In the genomic region with DNA sequence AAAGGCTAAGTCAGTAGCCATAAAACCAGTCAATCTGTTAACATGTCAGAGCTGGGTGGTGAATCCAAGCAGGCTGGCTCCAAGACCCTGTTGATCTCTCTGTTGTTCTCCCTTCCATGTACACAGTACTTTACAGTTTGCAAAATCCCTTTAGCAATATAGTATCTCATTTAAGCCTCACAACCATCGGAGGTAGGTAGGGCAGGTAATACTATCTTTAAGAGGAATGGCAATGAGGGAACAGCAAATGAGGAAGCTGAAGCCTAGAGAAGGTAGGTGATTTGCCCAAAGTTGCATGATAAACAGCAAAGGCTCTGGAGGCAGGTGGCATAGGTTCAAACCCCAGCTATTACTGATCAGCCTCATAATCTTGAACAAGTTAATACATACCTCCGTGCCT, we compare ENCODE assay signal across 24 cellular contexts. TPM values are rescaled to one million over a fixed set of nuclear protein-coding genes. Genes with fewer than 3 reads are reported as not detected.
A peak's percentile ranks its signal among the peaks of the same experiment; 100 is the strongest.
DNase-seq lines count a peak whose midpoint lies in the region; FAIRE-seq and TF ChIP-seq lines count a peak whose summit lies in the region.
"Had no signal": no experiment of that assay in that cellular context is flagged by ENCODE, and none has a peak within 500 bp of the region (broad histone marks: within the 10 kb centered on the region; RNA-seq: fewer than 3 reads in every experiment).

No MANE protein-coding gene starts in this region.

- in situ Hi-C loops in mammary epithelial cell (cut with MboI; ENCODE audit: low sequenced_read_pairs in 2 of 2): no loop called here

- no peaks in the 10 kb centered on the region for H4K20me1 ChIP-seq in endothelial cell of umbilical vein (replicated peaks; ENCODE audit: control insufficient read depth, extremely low read depth, insufficient read depth, low read length)
- no peaks in the 10 kb centered on the region for H4K20me1 ChIP-seq in mammary epithelial cell (ENCODE audit: insufficient read depth, low read length)
- H4K20me1 ChIP-seq: BLaER1 treated with 17β-estradiol and CSF1 and Interleukin-3, amounts not matched to agents 10 nM and 100 nM had no signal

- WGBS in mammary epithelial cell (ENCODE audit: low coverage, missing lambda C conversion rate): 80% methylated on average over 2 of the region's 2 CpGs

- no peaks in the 10 kb centered on the region for H3K9me1 ChIP-seq in endothelial cell of umbilical vein (replicated peaks; ENCODE audit: control insufficient read depth, extremely low read depth, insufficient read depth, low read length)

- DNase-seq in SK-N-MC (ENCODE audit: low read depth, low spot score) (no peak), endothelial cell of umbilical vein (ENCODE audit: low read depth, low spot score) (no peak), substantia nigra (lab: John Stamatoyannopoulos, UW) (no peak), mammary epithelial cell (no peak)
- no peak for DNase-seq in activated naive CD4-positive, alpha-beta T cell treated with Interleukin-2 at 50 U/mL for 16 hours
- DNase-seq: 8988T; AML-193; CD4-positive, alpha-beta T cell; CD8-positive, alpha-beta T cell; DMS 273 treated with DMSO at 0.1 percent for 48 hours; DMS153; DMS53; DMS79; DND-41; EL; GDM1 had no signal

- H3K36me3 ChIP-seq in HEK293 (ENCODE audit: control insufficient read depth in 2 of 2, insufficient read depth in 1 of 2, low read length in 2 of 2) (no peaks in the 10 kb centered on the region), SK-N-MC (ENCODE audit: insufficient read depth, low read length) (no peaks in the 10 kb centered on the region; the same call in 1 of the 2 replicates), endothelial cell of umbilical vein (ENCODE audit: control insufficient read depth in 2 of 2, extremely low read depth in 1 of 2, insufficient read depth in 2 of 2, low read length in 2 of 2) (no peaks in the 10 kb centered on the region), mammary epithelial cell (ENCODE audit: insufficient read depth, low read length) (no peaks in the 10 kb centered on the region)
- H3K36me3 ChIP-seq: BLaER1 treated with 17β-estradiol and CSF1 and Interleukin-3, amounts not matched to agents 10 nM and 100 nM had no signal

- H3K79me2 ChIP-seq in endothelial cell of umbilical vein (ENCODE audit: control insufficient read depth, insufficient read depth, low read length): no peaks in the 10 kb centered on the region
- no peaks in the 10 kb centered on the region for H3K79me2 ChIP-seq in mammary epithelial cell (ENCODE audit: insufficient read depth, low read length)

- POLR2A ChIA-PET in HEK293 (lab: Yijun Ruan, JAX) (no interaction called here), endothelial cell of umbilical vein (lab: Charles Lee) (no interaction called here)

- H3K9me3 ChIP-seq in HEK293 (ENCODE audit: control insufficient read depth, insufficient read depth, low read depth, low read length) (no peaks in the 10 kb centered on the region), SK-N-MC (ENCODE audit: low read depth, low read length) (no peaks in the 10 kb centered on the region; the same call in 1 of the 2 replicates), endothelial cell of umbilical vein (replicated peaks; ENCODE audit: control insufficient read depth, insufficient read depth, low read length) (no peaks in the 10 kb centered on the region), mammary epithelial cell (replicated peaks; ENCODE audit: insufficient read depth, low read length) (no peaks in the 10 kb centered on the region)

- TF ChIP-seq CTCF in HEK293 (tag by site-specific recombination; IDR thresholded peaks at IDR 0.05): no peak
- TF ChIP-seq CTCF in endothelial cell of umbilical vein (IDR thresholded peaks at IDR 0.05; ENCODE audit: extremely low read depth in 1 of 2, insufficient read depth in 1 of 2, low read depth in 1 of 2, low read length in 2 of 2): no peak
- TF ChIP-seq CTCF in mammary epithelial cell (conservative IDR thresholded peaks at IDR 0.05 in 1 of 2, IDR thresholded peaks at IDR 0.05 in 1 of 2; ENCODE audit: extremely low read depth in 1 of 2, insufficient read depth in 1 of 2, low read depth in 1 of 2, low read length in 2 of 2): no peak

- H3K9ac ChIP-seq in SK-N-MC (ENCODE audit: insufficient read length): no peak overlapping the region
- H3K9ac ChIP-seq in endothelial cell of umbilical vein (replicated peaks; ENCODE audit: extremely low read depth, insufficient read depth, low read length): no peak overlapping the region
- no peak overlapping the region for H3K9ac ChIP-seq in mammary epithelial cell (ENCODE audit: insufficient read depth, low read length)
- H3K9ac ChIP-seq: BLaER1 treated with 17β-estradiol and CSF1 and Interleukin-3, amounts not matched to agents 10 nM and 100 nM had no signal

- intact Hi-C loops in endothelial cell of umbilical vein (cut with micrococcal nuclease): no loop called here
- intact Hi-C loops in mammary epithelial cell (cut with micrococcal nuclease): no loop called here

- no TSS peak for BruUV-seq in endothelial cell of umbilical vein (replicated peaks; lab: Mats Ljungman, UMichigan)
- BruUV-seq in mammary epithelial cell (replicated peaks; lab: Mats Ljungman, UMichigan): no TSS peak

- H2AFZ ChIP-seq in endothelial cell of umbilical vein (ENCODE audit: low read depth, low read length) (no peak overlapping the region), mammary epithelial cell (ENCODE audit: low read depth, low read length) (no peak overlapping the region)

- no peaks in the 10 kb centered on the region for H3K27me3 ChIP-seq in endothelial cell of umbilical vein (ENCODE audit: control insufficient read depth in 2 of 2, insufficient read depth in 2 of 2, low read length in 2 of 2)
- H3K27me3 ChIP-seq in mammary epithelial cell (ENCODE audit: insufficient read depth, low read length): no peaks in the 10 kb centered on the region
- H3K27me3 ChIP-seq: BLaER1 treated with 17β-estradiol and CSF1 and Interleukin-3, amounts not matched to agents 10 nM and 100 nM had no signal

- H3K27ac ChIP-seq in HEK293 (ENCODE audit: extremely low read depth, low read depth, low read length) (no peak overlapping the region), SK-N-MC (peak overlapping the region; percentile 65), endothelial cell of umbilical vein (ENCODE audit: insufficient read depth, low read depth, low read length) (no peak overlapping the region), substantia nigra (ENCODE audit: low read depth, low read length, poor library complexity, severe bottlenecking) (no peak overlapping the region), mammary epithelial cell (ENCODE audit: insufficient read depth, low read depth, low read length) (no peak overlapping the region)
- H3K27ac ChIP-seq: BLaER1 treated with 17β-estradiol and CSF1 and Interleukin-3, amounts not matched to agents 10 nM and 100 nM; C4-2B had no signal

- H3K4me2 ChIP-seq in endothelial cell of umbilical vein (ENCODE audit: insufficient read depth, low read length) (no peak overlapping the region), mammary epithelial cell (ENCODE audit: insufficient read depth, low read depth, low read length) (no peak overlapping the region)
- H3K4me2 ChIP-seq: BLaER1 treated with 17β-estradiol and CSF1 and Interleukin-3, amounts not matched to agents 10 nM and 100 nM had no signal

- H3K4me3 ChIP-seq in HEK293 (ENCODE audit: low read depth, low read length): no peak overlapping the region
- H3K4me3 ChIP-seq in SK-N-MC: no peak overlapping the region
- H3K4me3 ChIP-seq in endothelial cell of umbilical vein (replicated peaks in 1 of 3; ENCODE audit: insufficient read depth in 1 of 3, low read depth in 1 of 3, low read length in 3 of 3): no peak overlapping the region
- no peak overlapping the region for H3K4me3 ChIP-seq in mammary epithelial cell (replicated peaks in 1 of 3; ENCODE audit: insufficient read depth in 1 of 3, low read depth in 2 of 3, low read length in 3 of 3)
- H3K4me3 ChIP-seq: BLaER1 treated with 17β-estradiol and CSF1 and Interleukin-3, amounts not matched to agents 10 nM and 100 nM; GM12878 had no signal

- dilution Hi-C loops in endothelial cell of umbilical vein (cut with MboI; ENCODE audit: extremely low pct_ligation_motif_present, low sequenced_read_pairs) (no loop called here), mammary epithelial cell (cut with HindIII; ENCODE audit: low sequenced_read_pairs) (no loop called here)

- FAIRE-seq in endothelial cell of umbilical vein (lab: Jason Lieb, UNC): peak; percentile 43
- FAIRE-seq: A204.1, GM12878, GM12892, GM18507, GM19239 had no signal

- no peak for TF ChIP-seq POLR2A in endothelial cell of umbilical vein (IDR thresholded peaks at IDR 0.05; ENCODE audit: low read depth, low read length)

- CTCF ChIA-PET in HEK293 (lab: Yijun Ruan, JAX): interaction anchor here (0.9 to 1.4 kb wide), 2 partner anchors 14 to 18 kb away, joined by 3 to 4 read pairs; no protein-coding TSS in a partner anchor
- CTCF ChIA-PET in endothelial cell of umbilical vein (lab: Charles Lee): interaction anchor here (1.0 to 1.1 kb wide), 2 partner anchors 11 to 229 kb away, joined by 3 to 5 read pairs; no protein-coding TSS in a partner anchor
- CTCF ChIA-PET in mammary epithelial cell (lab: Charles Lee; ENCODE audit: low non-redundant PET): no interaction called here

- H3K4me1 ChIP-seq in HEK293 (ENCODE audit: control insufficient read depth, insufficient read depth, low read length) (no peaks in the 10 kb centered on the region), endothelial cell of umbilical vein (ENCODE audit: control insufficient read depth, extremely low read depth, insufficient read depth, low read length) (no peaks in the 10 kb centered on the region), mammary epithelial cell (ENCODE audit: insufficient read depth, low read length) (no peaks in the 10 kb centered on the region)

RNA-seq across cellular contexts. Expression of gene ARFGEF2, which starts 34.7 kb away (rescaled TPM):
- total RNA-seq in endothelial cell of umbilical vein (26.1 and 32.6 TPM in 2 replicates), mammary epithelial cell (10 to 100 TPM; 27.7 to 36.0 TPM)
- polyA plus RNA-seq in endothelial cell of umbilical vein (8.6 and 12.7 TPM in 2 replicates), mammary epithelial cell (10.4 TPM)
- 10.6 and 11.0 TPM in 2 replicates for polyA plus RNA-seq in endothelial cell of umbilical vein (2011; cell fraction: cytosol; rRNA removed)
- polyA plus RNA-seq in endothelial cell of umbilical vein (2011; cell fraction: nucleus; rRNA removed): 35.7 and 68.9 TPM in 2 replicates
- 18.8 and 24.0 TPM in 2 replicates for polyA plus RNA-seq in endothelial cell of umbilical vein (2012)
- polyA minus RNA-seq in endothelial cell of umbilical vein (60.9 and 66.9 TPM in 2 replicates), mammary epithelial cell (48.7 TPM)
- 29.8 TPM for polyA minus RNA-seq in endothelial cell of umbilical vein (2011; cell fraction: cytosol; rRNA and poly(A)+ RNA removed)
- 47.1 and 51.0 TPM in 2 replicates for polyA minus RNA-seq in endothelial cell of umbilical vein (2011; cell fraction: nucleus; rRNA and poly(A)+ RNA removed)

RNA-seq across cellular contexts. Expression of gene PREX1, which starts 59.0 kb away (rescaled TPM):
- 65.7 and 72.9 TPM in 2 replicates for total RNA-seq in endothelial cell of umbilical vein
- polyA plus RNA-seq in endothelial cell of umbilical vein: 51.3 and 53.6 TPM in 2 replicates
- polyA plus RNA-seq in endothelial cell of umbilical vein (2011; cell fraction: cytosol; rRNA removed): 35.4 and 43.2 TPM in 2 replicates
- polyA plus RNA-seq in endothelial cell of umbilical vein (2011; cell fraction: nucleus; rRNA removed): 86.0 and 95.1 TPM in 2 replicates
- polyA plus RNA-seq in endothelial cell of umbilical vein (2012): 54.7 and 68.3 TPM in 2 replicates
- 75.8 and 82.4 TPM in 2 replicates for polyA minus RNA-seq in endothelial cell of umbilical vein
- polyA minus RNA-seq in endothelial cell of umbilical vein (2011; cell fraction: cytosol; rRNA and poly(A)+ RNA removed): 10.0 TPM
- 69.8 and 84.1 TPM in 2 replicates for polyA minus RNA-seq in endothelial cell of umbilical vein (2011; cell fraction: nucleus; rRNA and poly(A)+ RNA removed)
- under 1 TPM in 1 of 2 donors, not detected in 1; 0.17 TPM for total RNA-seq in mammary epithelial cell
- 0.06 TPM for polyA plus RNA-seq in mammary epithelial cell
- polyA minus RNA-seq in mammary epithelial cell: not detected

Comparison
In these comparisons a context has a peak if more than half of its experiments do, and no peak if none do; other contexts are left out.
1. RNA of gene PREX1, which starts 59.0 kb away (total RNA-seq): 65.7 to 72.9 TPM in endothelial cell of umbilical vein; 0.17 TPM in mammary epithelial cell; every median in the first group is over 10 times any median in the second.